Comparison of ENCODE assay signal across 8 cellular contexts in genomic region chr3:196073188-196073838, GRCh38. TPM values are rescaled to one million over a fixed set of nuclear protein-coding genes. Genes with fewer than 3 reads are reported as not detected.
DNase-seq lines count a peak whose midpoint lies in the region; ATAC-seq lines count a peak whose summit lies in the region.

No MANE protein-coding gene starts in this region.

- H3K4me3 Mint-ChIP-seq in activated naive CD4-positive, alpha-beta T cell treated with anti-CD3 and anti-CD28 coated beads for 36 hours, result no peak overlapping the region

- no peaks in the 10 kb centered on the region for H3K4me1 ChIP-seq in aorta (ENCODE audit: control insufficient read depth in 1 of 2, insufficient read depth in 2 of 2, low read length in 2 of 2)

- H3K36me3 ChIP-seq in MG63 (peaks cover 76% of the 10 kb centered on the region), aorta (ENCODE audit: control insufficient read depth in 1 of 2, insufficient read depth in 2 of 2, low read length in 1 of 2) (peaks cover 0 to 8% of the 10 kb centered on the region in 2 donors)

- intact Hi-C loops in activated naive CD4-positive, alpha-beta T cell treated with anti-CD3 and anti-CD28 coated beads for 36 hours (cut with micrococcal nuclease), result loop anchor here (1.0 to 5.0 kb wide), 3 partner anchors 119 to 444 kb away; partner anchors contain the start of gene SMCO1
- intact Hi-C loops in aorta (cut with DNase I), result loop anchor here (2.0 to 5.0 kb wide), 2 partner anchors 123 to 124 kb away; no protein-coding TSS in a partner anchor

- H3K9me3 Mint-ChIP-seq in activated naive CD4-positive, alpha-beta T cell treated with anti-CD3 and anti-CD28 coated beads for 36 hours, result no peaks in the 10 kb centered on the region

- H3K4me1 Mint-ChIP-seq in activated naive CD4-positive, alpha-beta T cell treated with anti-CD3 and anti-CD28 coated beads for 36 hours (ENCODE audit: low read depth), result peaks cover 34% of the 10 kb centered on the region

- no peak overlapping the region for H3K4me3 ChIP-seq in MG63
- H3K4me3 ChIP-seq in aorta (ENCODE audit: low read length in 2 of 2), result no peak overlapping the region

- no peaks in the 10 kb centered on the region for H3K27me3 ChIP-seq in MG63
- H3K27me3 ChIP-seq in aorta (ENCODE audit: control insufficient read depth in 1 of 2, insufficient read depth in 2 of 2, low read length in 1 of 2), result no peaks in the 10 kb centered on the region

- peaks cover 65% of the 10 kb centered on the region for H3K36me3 Mint-ChIP-seq in activated naive CD4-positive, alpha-beta T cell treated with anti-CD3 and anti-CD28 coated beads for 36 hours (ENCODE audit: low read depth)

- no peak overlapping the region for H3K27ac ChIP-seq in aorta (ENCODE audit: low read depth in 1 of 2, low read length in 2 of 2)

- peak overlapping the region; percentile 82 for H3K27ac Mint-ChIP-seq in activated naive CD4-positive, alpha-beta T cell treated with anti-CD3 and anti-CD28 coated beads for 36 hours

- in situ Hi-C loops in SK-MEL-5 (cut with HindIII; ENCODE audit: low pct_unique_long_range_greater_than_20kb, low sequenced_read_pairs), result no loop called here

- H3K9me3 ChIP-seq in MG63 (no peaks in the 10 kb centered on the region), aorta (ENCODE audit: control insufficient read depth, low read length) (no peaks in the 10 kb centered on the region)

- ATAC-seq in GM19397 (IDR thresholded peaks at IDR 0.05; ENCODE audit: unreplicated experiment) (peak; percentile 65), aorta (ENCODE audit: low FRiP score) (peak; percentile 87)

- DNase-seq in AML-193 (lab: John Stamatoyannopoulos, UW) (peak; percentile 85 to 88), MG63 (peak; percentile 43), SK-MEL-5 (ENCODE audit: low read depth, low spot score) (peak; percentile 86), glomerular visceral epithelial cell (ENCODE audit: extremely low spot score) (peak; percentile 57), pons (ENCODE audit: low spot score) (peak; percentile 83), aorta (no peak)
- DNase-seq in activated naive CD4-positive, alpha-beta T cell treated with anti-CD3 and anti-CD28 coated beads for 36 hours, result peak; percentile 81

- CTCF ChIA-PET in activated naive CD4-positive, alpha-beta T cell treated with anti-CD3 and anti-CD28 coated beads for 36 hours (lab: Charles Lee), result interaction anchor here (0.6 to 11.8 kb wide), 40 partner anchors 9 to 218 kb away, joined by 3 to 186 read pairs (median 5); no protein-coding TSS in a partner anchor

- WGBS in aorta, 2 donors, result 42% methylated on average over 7 of the region's 7 CpGs

- no peaks in the 10 kb centered on the region for H3K27me3 Mint-ChIP-seq in activated naive CD4-positive, alpha-beta T cell treated with anti-CD3 and anti-CD28 coated beads for 36 hours (ENCODE audit: low read depth)

RNA-seq across cellular contexts. Expression of gene TFRC, which starts 8.6 kb away (rescaled TPM):
- 49.9 and 59.5 TPM in 2 replicates for total RNA-seq in MG63 (2014; rRNA removed; shearing (Covaris generic); ENCODE audit: low replicate concordance)
- 320 and 331 TPM in 2 replicates for total RNA-seq in SK-MEL-5 (2014; rRNA removed; shearing (Covaris generic))
- 135 and 178 TPM in 2 replicates for polyA plus RNA-seq in SK-MEL-5 (2015; cell fraction: cytosol; rRNA removed)
- polyA plus RNA-seq in SK-MEL-5 (2015; cell fraction: nucleus; rRNA removed), result 139 and 144 TPM in 2 replicates
- total RNA-seq in activated naive CD4-positive, alpha-beta T cell treated with anti-CD3 and anti-CD28 coated beads for 36 hours, result 100 to 1,000 TPM; 436 to 442 TPM
- 100 to 1,000 TPM in 1 of 2 donors, 10 to 100 TPM in 1; 81.8 to 141 TPM for total RNA-seq in aorta
- polyA plus RNA-seq in aorta, result 10 to 100 TPM; 19.5 to 23.7 TPM

Comparison
In these comparisons a context has a peak if more than half of its experiments do, and no peak if none do; other contexts are left out.
1. DNase-seq: peak in AML-193 (2 of 2), MG63 (single experiment), SK-MEL-5 (single experiment), activated naive CD4-positive, alpha-beta T cell treated with anti-CD3 and anti-CD28 coated beads for 36 hours (single experiment), glomerular visceral epithelial cell (single experiment) and pons (single experiment); none in aorta (0 of 2).